Comparison of ENCODE assay signal across 8 cellular contexts in the genomic region with DNA sequence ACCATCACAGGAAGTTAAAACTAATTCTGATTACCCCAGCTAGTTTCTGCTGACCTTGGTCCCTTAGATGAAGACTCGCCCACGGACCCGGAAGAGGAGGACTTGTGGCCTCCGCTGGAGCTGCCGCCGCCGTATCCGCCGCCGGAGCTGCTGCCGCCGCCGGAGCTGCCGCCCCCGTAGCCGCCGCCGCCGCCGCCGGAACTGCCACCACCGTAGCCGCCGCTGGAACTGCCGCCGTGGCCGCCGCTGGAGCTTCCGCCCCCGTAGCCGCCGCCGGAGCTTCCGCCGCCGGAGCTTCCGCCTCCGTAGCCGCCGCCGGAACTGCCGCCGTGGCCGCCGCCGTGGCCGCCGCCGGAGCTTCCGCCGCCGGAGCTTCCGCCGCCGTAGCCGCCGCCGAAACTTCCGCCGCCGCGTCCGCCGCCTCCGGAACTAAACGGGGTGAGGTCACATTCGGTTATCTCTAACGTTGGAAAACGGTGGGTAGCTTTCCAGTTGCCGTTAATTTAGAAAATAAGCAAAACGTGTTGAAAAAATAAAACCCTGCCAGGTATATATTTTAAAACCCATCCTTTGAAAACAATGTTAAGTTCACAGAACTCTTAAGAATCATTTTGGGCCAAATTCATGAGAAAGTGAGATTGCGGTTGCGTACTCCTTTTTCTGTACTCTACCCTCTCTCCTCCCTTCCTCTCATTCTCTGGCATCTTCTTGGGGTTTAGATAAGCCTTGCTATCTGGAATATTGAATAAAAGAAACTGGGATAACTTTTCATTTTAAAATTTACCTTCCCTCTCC. TPM values are rescaled to one million over a fixed set of nuclear protein-coding genes. Genes with fewer than 3 reads are reported as not detected.
DNase-seq lines count a peak whose midpoint lies in the region; ATAC-seq and TF ChIP-seq lines count a peak whose summit lies in the region.

No MANE protein-coding gene starts in this region.

- peak overlapping the region; percentile 78 to 85 for H3K4me3 ChIP-seq in duodenal mucosa (ENCODE audit: low read depth in 1 of 2, low read length in 2 of 2)
- peak overlapping the region; percentile 76 for H3K4me3 ChIP-seq in lower lobe of right lung

- DNase-seq in AG09319 (ENCODE audit: extremely low read depth, low read depth) (peak; percentile 44), GM19238 (ENCODE audit: insufficient read length, low spot score) (peak; percentile 62), NCI-H748 treated with DMSO at 0.1 percent for 48 hours (lab: John Stamatoyannopoulos, UW) (peak; percentile 54), lower lobe of right lung (peak; percentile 86)
- DNase-seq in activated CD4-positive, alpha-beta memory T cell treated with anti-CD3 and anti-CD28 coated beads for 36 hours: peak; percentile 91
- DNase-seq in stimulated activated CD4-positive, alpha-beta T cell treated with anti-CD3 and anti-CD28 coated beads, TNF-alpha, amount 100 ng/mL, for 1 hour (ENCODE audit: low read depth in 3 of 3, low spot score in 1 of 3): peak; percentile 55 to 77 (median 76)

- CTCF ChIA-PET in activated CD4-positive, alpha-beta memory T cell treated with anti-CD3 and anti-CD28 coated beads for 36 hours (lab: Charles Lee): interaction anchor here (0.7 to 2.4 kb wide), 10 partner anchors 15 to 870 kb away, joined by 3 to 15 read pairs (median 4); partner anchors contain the start of gene EIF1

- POLR2A ChIA-PET in activated CD4-positive, alpha-beta memory T cell treated with anti-CD3 and anti-CD28 coated beads for 36 hours (lab: Charles Lee): interaction anchor here (0.8 to 2.5 kb wide), 4 partner anchors 9 to 1112 kb away, joined by 4 to 12 read pairs (median 5); partner anchors contain the start of genes ODAD4 and SMARCE1

- H3K27ac Mint-ChIP-seq in activated CD4-positive, alpha-beta memory T cell treated with anti-CD3 and anti-CD28 coated beads for 36 hours: peak overlapping the region; percentile 94

- ATAC-seq in HG03439 (IDR thresholded peaks at IDR 0.05; ENCODE audit: unreplicated experiment) (peak; percentile 88), lower lobe of right lung (peak; percentile 94 to 97)

- peak overlapping the region in 1 of 2 donors; percentile 50 for H3K9ac ChIP-seq in duodenal mucosa (ENCODE audit: low read depth in 1 of 2, low read length in 2 of 2)

- H3K27ac ChIP-seq in duodenal mucosa (ENCODE audit: low read depth, low read length): peak overlapping the region; percentile 91
- peak overlapping the region; percentile 89 for H3K27ac ChIP-seq in lower lobe of right lung

- H3K4me3 Mint-ChIP-seq in activated CD4-positive, alpha-beta memory T cell treated with anti-CD3 and anti-CD28 coated beads for 36 hours: peak overlapping the region; percentile 87

- H3K4me1 ChIP-seq in duodenal mucosa (ENCODE audit: control insufficient read depth in 1 of 2, insufficient read depth in 2 of 2, low read length in 2 of 2) (peaks cover 0 to 3% of the 10 kb centered on the region in 2 donors), lower lobe of right lung (peaks cover 16% of the 10 kb centered on the region)

- TF ChIP-seq CTCF in AG09319 (IDR thresholded peaks at IDR 0.05; ENCODE audit: low read depth, low read length) (no peak), lower lobe of right lung (IDR thresholded peaks at IDR 0.05) (no peak)

- peaks cover 18% of the 10 kb centered on the region for H3K4me1 Mint-ChIP-seq in activated CD4-positive, alpha-beta memory T cell treated with anti-CD3 and anti-CD28 coated beads for 36 hours (ENCODE audit: low read depth)

- H3K9me3 ChIP-seq in duodenal mucosa (ENCODE audit: control insufficient read depth in 1 of 2, low read length in 2 of 2) (no peaks in the 10 kb centered on the region), lower lobe of right lung (no peaks in the 10 kb centered on the region)

- H3K36me3 ChIP-seq in duodenal mucosa (ENCODE audit: control insufficient read depth in 1 of 2, insufficient read depth in 2 of 2, low read length in 2 of 2) (peaks cover 0 to 8% of the 10 kb centered on the region in 2 donors), lower lobe of right lung (peaks cover 11% of the 10 kb centered on the region)

- no peaks in the 10 kb centered on the region for H3K27me3 ChIP-seq in duodenal mucosa (ENCODE audit: control insufficient read depth in 1 of 2, insufficient read depth in 2 of 2, low read length in 2 of 2)
- H3K27me3 ChIP-seq in lower lobe of right lung (ENCODE audit: low read depth): no peaks in the 10 kb centered on the region

- no peaks in the 10 kb centered on the region for H3K9me3 Mint-ChIP-seq in activated CD4-positive, alpha-beta memory T cell treated with anti-CD3 and anti-CD28 coated beads for 36 hours

- H3K27me3 Mint-ChIP-seq in activated CD4-positive, alpha-beta memory T cell treated with anti-CD3 and anti-CD28 coated beads for 36 hours: peaks cover 7% of the 10 kb centered on the region

- peaks cover 21% of the 10 kb centered on the region for H3K36me3 Mint-ChIP-seq in activated CD4-positive, alpha-beta memory T cell treated with anti-CD3 and anti-CD28 coated beads for 36 hours

- intact Hi-C loops in activated CD4-positive, alpha-beta memory T cell treated with anti-CD3 and anti-CD28 coated beads for 36 hours (cut with micrococcal nuclease): loop anchor here (5.0 kb wide), 1 partner anchor 848 kb away; no protein-coding TSS in a partner anchor
- intact Hi-C loops in lower lobe of right lung (cut with DNase I): no loop called here

RNA-seq across cellular contexts. Expression of gene KRT10, which starts 3.5 kb away (rescaled TPM):
- 10 to 100 TPM; 28.4 to 35.5 TPM for total RNA-seq in activated CD4-positive, alpha-beta memory T cell treated with anti-CD3 and anti-CD28 coated beads for 36 hours
- 31.7 TPM for total RNA-seq in lower lobe of right lung

RNA-seq across cellular contexts. Expression of gene KRT28, which starts 19.2 kb away (rescaled TPM):
- total RNA-seq in activated CD4-positive, alpha-beta memory T cell treated with anti-CD3 and anti-CD28 coated beads for 36 hours: not detected
- not detected for total RNA-seq in lower lobe of right lung

RNA-seq across cellular contexts. Expression of gene KRT27, which starts 36.6 kb away (rescaled TPM):
- total RNA-seq in activated CD4-positive, alpha-beta memory T cell treated with anti-CD3 and anti-CD28 coated beads for 36 hours: not detected
- total RNA-seq in lower lobe of right lung: not detected

RNA-seq across cellular contexts. Expression of gene KRT26, which starts 46.9 kb away (rescaled TPM):
- not detected for total RNA-seq in activated CD4-positive, alpha-beta memory T cell treated with anti-CD3 and anti-CD28 coated beads for 36 hours
- not detected for total RNA-seq in lower lobe of right lung

RNA-seq across cellular contexts. Expression of gene KRT12, which starts 48.1 kb away (rescaled TPM):
- not detected for total RNA-seq in activated CD4-positive, alpha-beta memory T cell treated with anti-CD3 and anti-CD28 coated beads for 36 hours
- total RNA-seq in lower lobe of right lung: not detected

Comparison
In these comparisons a context has a peak if more than half of its experiments do, and no peak if none do; other contexts are left out.
1. Peak in every context shown above with its lines: DNase-seq, ATAC-seq, H3K4me3 ChIP-seq and H3K27ac ChIP-seq.